13 cellular contexts compared by ENCODE assay signal in genomic region chr12:123267335-123267920, GRCh38. TPM values are rescaled to one million over a fixed set of nuclear protein-coding genes. Genes with fewer than 3 reads are reported as not detected.
A peak's percentile ranks its signal among the peaks of the same experiment; 100 is the strongest.
DNase-seq lines count a peak whose midpoint lies in the region; ATAC-seq and TF ChIP-seq lines count a peak whose summit lies in the region.
"Had no signal": no experiment of that assay in that cellular context is flagged by ENCODE, and none has a peak within 500 bp of the region (broad histone marks: within the 10 kb centered on the region; RNA-seq: fewer than 3 reads in every experiment).

No MANE protein-coding gene starts in this region.

- no peak for DNase-seq in CD14-positive monocyte (ENCODE audit: low spot score)
- DNase-seq in NCI-H69 (lab: John Stamatoyannopoulos, UW) = peak; percentile 55
- no peak for DNase-seq in esophagus squamous epithelium (lab: John Stamatoyannopoulos, UW)
- DNase-seq in progenitor cell of endocrine pancreas (ENCODE audit: low spot score, unreplicated experiment) = no peak
- no peak for DNase-seq in NCI-H146 (lab: John Stamatoyannopoulos, UW)
- no peak for DNase-seq in NCI-H226
- DNase-seq in glomerular visceral epithelial cell (ENCODE audit: extremely low spot score) = no peak
- DNase-seq in activated CD8-positive, alpha-beta memory T cell treated with anti-CD3 and anti-CD28 coated beads, Interleukin-2, amount 10 ng/mL, durations not matched to agents 7 days and 5 days = no peak
- DNase-seq: activated CD4-positive, CD25-positive, alpha-beta regulatory T cell; colonic mucosa; SIG-M5 had no signal

- H3K36me3 ChIP-seq in esophagus squamous epithelium = peaks cover 0 to 55% (median 2%) of the 10 kb centered on the region in 3 donors
- H3K36me3 ChIP-seq: colonic mucosa had no signal

- H3K27me3 Mint-ChIP-seq in CD14-positive monocyte (ENCODE audit: low read depth in 3 of 3) = peaks cover 0 to 7% (median 0%) of the 10 kb centered on the region in 3 donors
- H3K27me3 Mint-ChIP-seq in progenitor cell of endocrine pancreas = no peaks in the 10 kb centered on the region
- H3K27me3 Mint-ChIP-seq in activated CD8-positive, alpha-beta memory T cell treated with anti-CD3 and anti-CD28 coated beads, Interleukin-2, amount 10 ng/mL, durations not matched to agents 7 days and 5 days = no peaks in the 10 kb centered on the region

- H3K9me3 Mint-ChIP-seq in CD14-positive monocyte = no peaks in the 10 kb centered on the region
- no peaks in the 10 kb centered on the region for H3K9me3 Mint-ChIP-seq in progenitor cell of endocrine pancreas (ENCODE audit: low read depth)
- H3K9me3 Mint-ChIP-seq in activated CD8-positive, alpha-beta memory T cell treated with anti-CD3 and anti-CD28 coated beads, Interleukin-2, amount 10 ng/mL, durations not matched to agents 7 days and 5 days (ENCODE audit: low read depth) = no peaks in the 10 kb centered on the region
- H3K9me3 Mint-ChIP-seq: activated T-helper 2 cell treated with anti-CD3 and anti-CD28 coated beads, Interferon-gamma antibody, Interleukin-2, Interleukin-4, amounts not matched to agents 10 μg/mL and 5 μg/mL and 100 μg/mL, durations not matched to agents 14 hours and 24 hours and 36 hours had no signal

- H3K9me3 ChIP-seq in esophagus squamous epithelium = no peaks in the 10 kb centered on the region
- H3K9me3 ChIP-seq: colonic mucosa had no signal

- no peak for ATAC-seq in activated CD8-positive, alpha-beta memory T cell treated with anti-CD3 and anti-CD28 coated beads, Interleukin-2, amount 10 ng/mL, durations not matched to agents 7 days and 5 days

- no peak overlapping the region for H3K4me3 ChIP-seq in esophagus squamous epithelium
- H3K4me3 ChIP-seq: colonic mucosa had no signal

- H3K27ac Mint-ChIP-seq in CD14-positive monocyte (peak overlapping the region in 2 of 7 donors; percentile 6 to 64), progenitor cell of endocrine pancreas (peak overlapping the region; percentile 69)
- no peak overlapping the region for H3K27ac Mint-ChIP-seq in activated CD8-positive, alpha-beta memory T cell treated with anti-CD3 and anti-CD28 coated beads, Interleukin-2, amount 10 ng/mL, durations not matched to agents 7 days and 5 days
- H3K27ac Mint-ChIP-seq: activated T-helper 2 cell treated with anti-CD3 and anti-CD28 coated beads, Interferon-gamma antibody, Interleukin-2, Interleukin-4, amounts not matched to agents 10 μg/mL and 5 μg/mL and 100 μg/mL, durations not matched to agents 14 hours and 24 hours and 36 hours had no signal

- H3K4me3 Mint-ChIP-seq in CD14-positive monocyte = peak overlapping the region; percentile 89 to 96
- no peak overlapping the region for H3K4me3 Mint-ChIP-seq in progenitor cell of endocrine pancreas (ENCODE audit: low read depth)
- no peak overlapping the region for H3K4me3 Mint-ChIP-seq in activated CD8-positive, alpha-beta memory T cell treated with anti-CD3 and anti-CD28 coated beads, Interleukin-2, amount 10 ng/mL, durations not matched to agents 7 days and 5 days

- 80% methylated on average over 1 to 7 of the region's 7 CpGs for WGBS in esophagus squamous epithelium, 2 donors

- CTCF ChIA-PET in activated CD8-positive, alpha-beta memory T cell treated with anti-CD3 and anti-CD28 coated beads, Interleukin-2, amount 10 ng/mL, durations not matched to agents 7 days and 5 days (lab: Charles Lee) = interaction anchor here (0.6 to 1.1 kb wide), 3 partner anchors 27 to 117 kb away, joined by 3 read pairs; partner anchors contain the start of gene KMT5A

- intact Hi-C loops in CD14-positive monocyte (cut with micrococcal nuclease) = no loop called here
- intact Hi-C loops in esophagus squamous epithelium (cut with DNase I) = no loop called here

- peak overlapping the region in 3 of 4 donors; percentile 90 to 95 (median 94) for H3K27ac ChIP-seq in esophagus squamous epithelium
- H3K27ac ChIP-seq: C4-2B had no signal

- no peaks in the 10 kb centered on the region for H3K27me3 ChIP-seq in esophagus squamous epithelium
- H3K27me3 ChIP-seq: colonic mucosa had no signal

- TF ChIP-seq POLR2A in esophagus squamous epithelium (IDR thresholded peaks at IDR 0.05) = no peak

- H3K4me1 Mint-ChIP-seq in CD14-positive monocyte = peaks cover 40% of the 10 kb centered on the region
- H3K4me1 Mint-ChIP-seq in progenitor cell of endocrine pancreas (ENCODE audit: low read depth) = peaks cover 16% of the 10 kb centered on the region
- H3K4me1 Mint-ChIP-seq in activated CD8-positive, alpha-beta memory T cell treated with anti-CD3 and anti-CD28 coated beads, Interleukin-2, amount 10 ng/mL, durations not matched to agents 7 days and 5 days = peaks cover 18% of the 10 kb centered on the region

- peaks cover 14 to 66% (median 26%) of the 10 kb centered on the region in 3 donors for H3K4me1 ChIP-seq in esophagus squamous epithelium

- peaks cover 30 to 39% of the 10 kb centered on the region in 2 donors for H3K36me3 Mint-ChIP-seq in CD14-positive monocyte
- H3K36me3 Mint-ChIP-seq in progenitor cell of endocrine pancreas (ENCODE audit: insufficient read depth) = peaks cover 19% of the 10 kb centered on the region
- peaks cover 2% of the 10 kb centered on the region for H3K36me3 Mint-ChIP-seq in activated CD8-positive, alpha-beta memory T cell treated with anti-CD3 and anti-CD28 coated beads, Interleukin-2, amount 10 ng/mL, durations not matched to agents 7 days and 5 days

- TF ChIP-seq CTCF in CD14-positive monocyte (IDR thresholded peaks at IDR 0.05) = no peak
- no peak for TF ChIP-seq CTCF in esophagus squamous epithelium (IDR thresholded peaks at IDR 0.05)
- no peak for TF ChIP-seq CTCF in progenitor cell of endocrine pancreas (IDR thresholded peaks at IDR 0.05; ENCODE audit: unreplicated experiment)

RNA-seq across cellular contexts. Expression of gene CDK2AP1, which starts 4.2 kb away (rescaled TPM):
- 10 to 100 TPM; 44.5 to 58.4 TPM for polyA plus RNA-seq in CD14-positive monocyte
- total RNA-seq in esophagus squamous epithelium (100 to 1,000 TPM in 3 of 4 donors, 10 to 100 TPM in 1; 82.0 to 174 (median 116) TPM), progenitor cell of endocrine pancreas (182 and 184 TPM in 2 replicates)
- 10 to 100 TPM; 30.5 to 48.5 TPM for total RNA-seq in activated CD8-positive, alpha-beta memory T cell treated with anti-CD3 and anti-CD28 coated beads, Interleukin-2, amount 10 ng/mL, durations not matched to agents 7 days and 5 days

RNA-seq across cellular contexts. Expression of gene MTRFR, which starts 34.2 kb away (rescaled TPM):
- 1 to 10 TPM; 1.7 to 2.1 TPM for polyA plus RNA-seq in CD14-positive monocyte
- 10 to 100 TPM in 1 of 4 donors, 1 to 10 TPM in 3; 5.3 to 11.4 (median 7.2) TPM for total RNA-seq in esophagus squamous epithelium
- total RNA-seq in progenitor cell of endocrine pancreas = 15.1 and 16.3 TPM in 2 replicates
- total RNA-seq in activated CD8-positive, alpha-beta memory T cell treated with anti-CD3 and anti-CD28 coated beads, Interleukin-2, amount 10 ng/mL, durations not matched to agents 7 days and 5 days = 10 to 100 TPM; 29.5 to 31.7 TPM

RNA-seq across cellular contexts. Expression of gene MPHOSPH9, which starts 34.5 kb away (rescaled TPM):
- polyA plus RNA-seq in CD14-positive monocyte = 10 to 100 TPM in 1 of 2 donors, 1 to 10 TPM in 1; 6.3 to 14.1 TPM
- total RNA-seq in esophagus squamous epithelium = 10 to 100 TPM; 17.0 to 43.8 (median 22.1) TPM
- 36.7 and 39.3 TPM in 2 replicates for total RNA-seq in progenitor cell of endocrine pancreas
- total RNA-seq in activated CD8-positive, alpha-beta memory T cell treated with anti-CD3 and anti-CD28 coated beads, Interleukin-2, amount 10 ng/mL, durations not matched to agents 7 days and 5 days = 100 to 1,000 TPM; 129 to 186 TPM

Comparison
In these comparisons a context has a peak if more than half of its experiments do, and no peak if none do; other contexts are left out.
1. H3K4me3 Mint-ChIP-seq: peak in CD14-positive monocyte (2 of 2); none in progenitor cell of endocrine pancreas (single experiment) and activated CD8-positive, alpha-beta memory T cell treated with anti-CD3 and anti-CD28 coated beads, Interleukin-2, amount 10 ng/mL, durations not matched to agents 7 days and 5 days (single experiment).